In the genomic region with DNA sequence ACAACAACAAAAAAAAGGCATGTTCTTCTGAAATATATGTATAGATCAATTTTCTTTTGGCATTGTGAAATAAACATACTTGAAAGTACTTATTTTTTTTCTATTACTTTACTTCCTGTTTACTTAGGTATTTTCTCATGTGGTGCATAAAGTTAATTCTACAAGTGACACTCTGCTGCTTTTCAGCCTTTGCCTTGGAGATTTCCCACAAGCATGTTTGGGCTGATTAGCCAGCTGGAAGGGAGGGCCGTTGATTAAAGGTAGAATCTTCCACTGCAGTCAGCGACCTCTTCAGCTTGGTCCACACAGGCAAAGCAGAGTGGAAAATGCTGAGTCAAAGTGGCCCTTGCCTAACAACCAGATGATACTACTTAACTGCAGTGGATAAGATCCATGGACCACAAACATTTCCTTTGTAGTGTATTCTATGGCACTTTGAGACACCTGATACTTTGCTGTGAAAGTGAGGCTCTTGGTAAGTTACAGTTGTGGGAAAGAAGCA, we compare ENCODE assay signal across 8 cellular contexts.
DNase-seq lines count a peak whose midpoint lies in the region; ATAC-seq and TF ChIP-seq lines count a peak whose summit lies in the region.

No MANE protein-coding gene starts in this region.

- H3K27me3 ChIP-seq in MG63 (no peaks in the 10 kb centered on the region), skeletal muscle tissue (ENCODE audit: control insufficient read depth in 3 of 3, insufficient read depth in 3 of 3, low read length in 3 of 3) (no peaks in the 10 kb centered on the region)

- no peak overlapping the region for H3K4me3 ChIP-seq in MG63
- H3K4me3 ChIP-seq in epithelial cell of esophagus (ENCODE audit: low read length), result no peak overlapping the region
- H3K4me3 ChIP-seq in skeletal muscle tissue (ENCODE audit: low read length in 3 of 3), result no peak overlapping the region

- H3K36me3 ChIP-seq in MG63 (no peaks in the 10 kb centered on the region), skeletal muscle tissue (ENCODE audit: control insufficient read depth in 3 of 3, insufficient read depth in 3 of 3, low read length in 3 of 3) (no peaks in the 10 kb centered on the region)

- peaks cover 3 to 7% (median 5%) of the 10 kb centered on the region in 3 donors for H3K4me1 ChIP-seq in skeletal muscle tissue (ENCODE audit: control insufficient read depth in 3 of 3, insufficient read depth in 3 of 3, low read length in 3 of 3)

- H3K27ac ChIP-seq in skeletal muscle tissue (ENCODE audit: low read depth, low read length), result peak overlapping the region; percentile 54

- H3K9me3 ChIP-seq in MG63, result no peaks in the 10 kb centered on the region
- H3K9me3 ChIP-seq in skeletal muscle tissue (ENCODE audit: control insufficient read depth in 3 of 3, low read length in 3 of 3), result no peaks in the 10 kb centered on the region

- no peak overlapping the region for H3K9ac ChIP-seq in skeletal muscle tissue (ENCODE audit: low read depth in 1 of 3, low read length in 3 of 3)

- DNase-seq in MG63 (peak; percentile 7), epithelial cell of esophagus (ENCODE audit: low read depth) (peak; percentile 24), cortex of kidney (lab: John Stamatoyannopoulos, UW) (no peak), NCI-H1694 treated with DMSO at 0.1 percent for 48 hours (lab: John Stamatoyannopoulos, UW) (no peak), NCI-H446 treated with DMSO at 0.1 percent for 48 hours (lab: John Stamatoyannopoulos, UW) (no peak)

- no peak for TF ChIP-seq CTCF in epithelial cell of esophagus (IDR thresholded peaks at IDR 0.05; ENCODE audit: insufficient read depth, low read depth, low read length, missing control alignments)

- ATAC-seq in GM18498 (IDR thresholded peaks at IDR 0.05; ENCODE audit: unreplicated experiment) (peak; percentile 81), GM21723 (IDR thresholded peaks at IDR 0.05; ENCODE audit: unreplicated experiment) (peak; percentile 84)

Comparison
In these comparisons a context has a peak if more than half of its experiments do, and no peak if none do; other contexts are left out.
1. DNase-seq: peak in MG63 (single experiment) and epithelial cell of esophagus (single experiment); none in cortex of kidney (single experiment), NCI-H1694 treated with DMSO at 0.1 percent for 48 hours (single experiment) and NCI-H446 treated with DMSO at 0.1 percent for 48 hours (single experiment).